8 cellular contexts compared by ENCODE assay signal in the genomic region with DNA sequence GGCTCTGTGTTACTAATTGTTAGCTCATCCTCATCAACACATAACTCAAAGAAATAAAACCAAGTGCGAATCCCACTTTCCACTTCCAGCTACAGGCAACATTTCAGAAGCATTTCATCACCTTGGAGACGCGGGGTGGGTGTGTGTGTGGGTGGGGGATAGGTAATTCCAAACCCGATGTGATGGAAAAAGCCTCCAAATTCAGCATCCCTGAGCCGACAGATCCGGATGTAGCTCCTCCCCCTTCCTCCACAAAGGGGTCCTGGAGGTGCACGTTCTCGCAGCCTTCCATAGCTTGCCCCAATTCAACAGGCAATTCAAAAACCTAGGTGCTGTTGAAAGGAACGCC. TPM values are rescaled to one million over a fixed set of nuclear protein-coding genes. Genes with fewer than 3 reads are reported as not detected.
DNase-seq lines count a peak whose midpoint lies in the region; ATAC-seq and TF ChIP-seq lines count a peak whose summit lies in the region.

No MANE protein-coding gene starts in this region.

- H3K4me3 ChIP-seq in Caco-2 (ENCODE audit: low read depth, low read length) = peak overlapping the region; percentile 76
- peak overlapping the region; percentile 90 for H3K4me3 ChIP-seq in SJCRH30
- peak overlapping the region; percentile 91 for H3K4me3 ChIP-seq in epithelial cell of proximal tubule (ENCODE audit: low read depth, low read length)

- intact Hi-C loops in Caco-2 (cut with micrococcal nuclease; ENCODE audit: unreplicated experiment) = loop anchor here (10.0 kb wide), 1 partner anchor 128 kb away; no protein-coding TSS in a partner anchor

- peak in 1 of 2 experiments; percentile 33 for DNase-seq in Caco-2
- DNase-seq in SJCRH30 = peak in 1 of 2 experiments; percentile 54
- no peak for DNase-seq in epithelial cell of proximal tubule (ENCODE audit: low read depth)
- peak; percentile 39 for DNase-seq in occipital lobe (lab: John Stamatoyannopoulos, UW)
- no peak for DNase-seq in mucosa of gallbladder (ENCODE audit: low spot score)

- peak overlapping the region; percentile 78 for H3K27ac ChIP-seq in SJCRH30

- TF ChIP-seq CTCF in Caco-2 (IDR thresholded peaks at IDR 0.05; ENCODE audit: insufficient read depth in 1 of 2, low read depth in 1 of 2, low read length in 1 of 2, severe bottlenecking in 1 of 2, unreplicated experiment in 1 of 2) (no peak), epithelial cell of proximal tubule (conservative IDR thresholded peaks at IDR 0.05; ENCODE audit: low read depth, low read length) (no peak)

- H3K27me3 ChIP-seq in Caco-2 (replicated peaks; ENCODE audit: control insufficient read depth, insufficient read depth, low read length) (no peaks in the 10 kb centered on the region), SJCRH30 (no peaks in the 10 kb centered on the region)

- peak overlapping the region; percentile 99 for H3K27ac Mint-ChIP-seq in Caco-2 (ENCODE audit: unreplicated experiment)

- H3K9me3 ChIP-seq in Caco-2 (no peaks in the 10 kb centered on the region), SJCRH30 (replicated peaks) (no peaks in the 10 kb centered on the region)

- BruUV-seq in Caco-2 (replicated peaks; lab: Mats Ljungman, UMichigan) = no TSS peak

- POLR2A ChIA-PET in Caco-2 (lab: Charles Lee) = interaction anchor here (0.5 to 1.0 kb wide), 3 partner anchors 76 to 527 kb away, joined by 3 read pairs; no protein-coding TSS in a partner anchor

- no peaks in the 10 kb centered on the region for H3K9me3 Mint-ChIP-seq in Caco-2 (ENCODE audit: unreplicated experiment)

- H3K36me3 Mint-ChIP-seq in Caco-2 (ENCODE audit: insufficient read depth, unreplicated experiment) = peaks cover 25% of the 10 kb centered on the region

- no peaks in the 10 kb centered on the region for H3K4me1 Mint-ChIP-seq in Caco-2 (ENCODE audit: low read depth, unreplicated experiment)

- peak; percentile 2 for ATAC-seq in HG02759 (IDR thresholded peaks at IDR 0.05; ENCODE audit: unreplicated experiment)
- ATAC-seq in GM18519 (IDR thresholded peaks at IDR 0.05; ENCODE audit: low FRiP score, unreplicated experiment) = no peak
- ATAC-seq in GM19035 (IDR thresholded peaks at IDR 0.05; ENCODE audit: unreplicated experiment) = no peak

- CTCF ChIA-PET in Caco-2 (lab: Charles Lee) = interaction anchor here (1.1 kb wide), 1 partner anchor 217 kb away, joined by 3 read pairs; no protein-coding TSS in a partner anchor

- H3K36me3 ChIP-seq in Caco-2 (ENCODE audit: control insufficient read depth, insufficient read depth, low read length) (no peaks in the 10 kb centered on the region; the same call in 1 of the 2 replicates), SJCRH30 (peaks cover 25% of the 10 kb centered on the region)

- peak overlapping the region; percentile 99 for H3K4me3 Mint-ChIP-seq in Caco-2 (ENCODE audit: unreplicated experiment)

- peaks cover 3% of the 10 kb centered on the region for H3K27me3 Mint-ChIP-seq in Caco-2 (ENCODE audit: insufficient read depth, unreplicated experiment)

- H3K4me1 ChIP-seq in Caco-2 (no peaks in the 10 kb centered on the region), SJCRH30 (peaks cover 7% of the 10 kb centered on the region)

RNA-seq across cellular contexts. Expression of gene HSPA13, which starts 0.5 kb away (rescaled TPM):
- total RNA-seq in Caco-2 (2022) (22.7 and 27.4 TPM in 2 replicates), epithelial cell of proximal tubule (19.5 and 33.6 TPM in 2 replicates), occipital lobe (209 TPM), mucosa of gallbladder (12.0 TPM)
- 91.1 and 92.1 TPM in 2 replicates for total RNA-seq in SJCRH30 (2014; rRNA removed; shearing (Covaris generic))
